Comparison of ENCODE assay signal across 32 cellular contexts in genomic region chr14:39014460-39014859, GRCh38.
A peak's percentile ranks its signal among the peaks of the same experiment; 100 is the strongest.
DNase-seq lines count a peak whose midpoint lies in the region; ATAC-seq, FAIRE-seq and TF ChIP-seq lines count a peak whose summit lies in the region.
"Had no signal": no experiment of that assay in that cellular context is flagged by ENCODE, and none has a peak within 500 bp of the region (broad histone marks: within the 10 kb centered on the region; RNA-seq: fewer than 3 reads in every experiment).

No MANE protein-coding gene starts in this region.

- in situ Hi-C loops in HepG2 (cut with HindIII; ENCODE audit: extremely low pct_ligation_motif_present, low pct_unique_long_range_greater_than_20kb), result loop anchor here (5.0 to 25.0 kb wide), 2 partner anchors 292 to 1102 kb away; no protein-coding TSS in a partner anchor

- H3K4me1 ChIP-seq in HepG2 (ENCODE audit: insufficient read depth, low read length) (peaks cover 35% of the 10 kb centered on the region), right lobe of liver (peaks cover 0 to 18% (median 2%) of the 10 kb centered on the region in 4 donors), colonic mucosa (no peaks in the 10 kb centered on the region)
- H3K4me1 ChIP-seq: A549; BLaER1; BLaER1 treated with 17β-estradiol and CSF1 and Interleukin-3, amounts not matched to agents 10 nM and 100 nM had no signal

- intact Hi-C loops in HepG2 (cut with micrococcal nuclease; ENCODE audit: unreplicated experiment), result loop anchor here (10.0 kb wide), 1 partner anchor 1030 kb away; no protein-coding TSS in a partner anchor
- intact Hi-C loops in right lobe of liver (cut with DNase I), result loop anchor here in 1 of 2 donors (10.0 kb wide), 1 partner anchor 150 kb away; no protein-coding TSS in a partner anchor
- intact Hi-C loops in colonic mucosa (cut with DNase I), result loop anchor here (5.0 to 10.0 kb wide), 3 partner anchors 140 to 1110 kb away; no protein-coding TSS in a partner anchor

- no peaks in the 10 kb centered on the region for H3K9me3 ChIP-seq in HepG2 (ENCODE audit: low read length)
- H3K9me3 ChIP-seq in right lobe of liver, result no peaks in the 10 kb centered on the region
- H3K9me3 ChIP-seq in colonic mucosa, result no peaks in the 10 kb centered on the region
- H3K9me3 ChIP-seq: A549; BE2C; BLaER1; BLaER1 treated with 17β-estradiol and CSF1 and Interleukin-3, amounts not matched to agents 10 nM and 100 nM; Caco-2 had no signal

- no peaks in the 10 kb centered on the region for H4K20me1 ChIP-seq in HepG2 (ENCODE audit: insufficient read depth, low read length)
- H4K20me1 ChIP-seq: BLaER1; BLaER1 treated with 17β-estradiol and CSF1 and Interleukin-3, amounts not matched to agents 10 nM and 100 nM had no signal

- H3K4me3 ChIP-seq in HepG2 (replicated peaks in 1 of 3; ENCODE audit: insufficient read depth in 1 of 3, low read depth in 2 of 3, low read length in 3 of 3) (no peak overlapping the region), right lobe of liver (no peak overlapping the region), colonic mucosa (no peak overlapping the region)
- H3K4me3 ChIP-seq: A549; BLaER1; BLaER1 treated with 17β-estradiol and CSF1 and Interleukin-3, amounts not matched to agents 10 nM and 100 nM had no signal

- H3K4me2 ChIP-seq in HepG2 (ENCODE audit: low read depth, low read length), result no peak overlapping the region
- H3K4me2 ChIP-seq: A549; BLaER1; BLaER1 treated with 17β-estradiol and CSF1 and Interleukin-3, amounts not matched to agents 10 nM and 100 nM had no signal

- TF ChIP-seq POLR2A in HepG2 (IDR thresholded peaks at IDR 0.05; ENCODE audit: insufficient read depth in 1 of 2, low read depth in 2 of 2, low read length in 2 of 2) (no peak), right lobe of liver (IDR thresholded peaks at IDR 0.05) (no peak)

- H3K79me2 ChIP-seq in HepG2 (ENCODE audit: insufficient read depth, low read length), result no peaks in the 10 kb centered on the region

- ATAC-seq in HepG2 (peak; percentile 42), right lobe of liver (no peak), HG02970 (IDR thresholded peaks at IDR 0.05; ENCODE audit: low FRiP score, unreplicated experiment) (no peak)
- ATAC-seq: CD8-positive, alpha-beta T cell had no signal

- H3K36me3 ChIP-seq in HepG2 (replicated peaks in 1 of 2; ENCODE audit: control insufficient read depth in 1 of 2, insufficient read depth in 2 of 2, low read length in 2 of 2) (no peaks in the 10 kb centered on the region), right lobe of liver (no peaks in the 10 kb centered on the region), colonic mucosa (no peaks in the 10 kb centered on the region)
- H3K36me3 ChIP-seq: BE2C; BLaER1; BLaER1 treated with 17β-estradiol and CSF1 and Interleukin-3, amounts not matched to agents 10 nM and 100 nM had no signal

- BruUV-seq in HepG2 (replicated peaks; lab: Mats Ljungman, UMichigan), result no TSS peak

- no peak overlapping the region for H2AFZ ChIP-seq in HepG2 (ENCODE audit: low read length)

- TF ChIP-seq CTCF in HepG2 (CRISPR knock-in tag; IDR thresholded peaks at IDR 0.05), result no peak
- no peak for TF ChIP-seq CTCF in right lobe of liver (IDR thresholded peaks at IDR 0.05)
- TF ChIP-seq CTCF in 22Rv1 (IDR thresholded peaks at IDR 0.05), result no peak
- no peak for TF ChIP-seq CTCF in VCaP (conservative IDR thresholded peaks at IDR 0.05)
- no peak for TF ChIP-seq CTCF in colonic mucosa (IDR thresholded peaks at IDR 0.05)

- H3K9ac ChIP-seq in HepG2 (ENCODE audit: insufficient read depth, low read depth, low read length) (no peak overlapping the region), colonic mucosa (ENCODE audit: low read depth in 2 of 2, low read length in 2 of 2) (no peak overlapping the region)
- H3K9ac ChIP-seq: BLaER1; BLaER1 treated with 17β-estradiol and CSF1 and Interleukin-3, amounts not matched to agents 10 nM and 100 nM had no signal

- POLR2A ChIA-PET in HepG2 (lab: Yijun Ruan, JAX), result interaction anchor here (1.4 to 4.9 kb wide), 3 partner anchors 10 to 156 kb away, joined by 4 to 59 read pairs (median 38); partner anchors contain the start of genes SEC23A and TRAPPC6B

- CTCF ChIA-PET in HepG2 (lab: Yijun Ruan, JAX; ENCODE audit: low intra/inter-chr PET ratio, low total read pairs), result interaction anchor here (1.5 to 4.1 kb wide), 5 partner anchors 20 to 293 kb away, joined by 5 to 26 read pairs (median 19); no protein-coding TSS in a partner anchor

- H3K27ac ChIP-seq in HepG2 (ENCODE audit: extremely low read length, insufficient read depth, low read length) (no peak overlapping the region), right lobe of liver (no peak overlapping the region), 22Rv1 (peak overlapping the region; percentile 64), VCaP (peak overlapping the region; percentile 54), colonic mucosa (no peak overlapping the region)
- H3K27ac ChIP-seq: A549; BLaER1; BLaER1 treated with 17β-estradiol and CSF1 and Interleukin-3, amounts not matched to agents 10 nM and 100 nM; C4-2B had no signal

- no peak for FAIRE-seq in HepG2 (lab: Jason Lieb, UNC)
- FAIRE-seq: A204.1, A549, D721Med had no signal

- no peaks in the 10 kb centered on the region for H3K27me3 ChIP-seq in HepG2 (ENCODE audit: control insufficient read depth in 1 of 2, insufficient read depth in 2 of 2, low read length in 2 of 2)
- no peaks in the 10 kb centered on the region for H3K27me3 ChIP-seq in right lobe of liver
- H3K27me3 ChIP-seq in colonic mucosa, result no peaks in the 10 kb centered on the region
- H3K27me3 ChIP-seq: BE2C; BLaER1; BLaER1 treated with 17β-estradiol and CSF1 and Interleukin-3, amounts not matched to agents 10 nM and 100 nM had no signal

- no peak for DNase-seq in HepG2 (ENCODE audit: low spot score)
- DNase-seq in right lobe of liver, result no peak
- no peak for DNase-seq in colonic mucosa
- DNase-seq: 8988T; ACHN; AML-193; BE2C; C1 segment of cervical spinal cord; Caco-2; Calu3; CD4-positive, alpha-beta memory T cell; CD4-positive, alpha-beta T cell; CD4-positive, CD25-positive, alpha-beta regulatory T cell; CD8-positive, alpha-beta memory T cell; CD8-positive, alpha-beta T cell; COR-L47; DMS 273 treated with DMSO at 0.1 percent for 48 hours; DMS153; DMS53; DMS79; DMS79 treated with DMSO at 0.1 percent for 48 hours; DND-41; EL had no signal

- no peak for TF ChIP-seq EP300 in HepG2 (IDR thresholded peaks at IDR 0.05; ENCODE audit: low read depth in 2 of 2, low read length in 2 of 2)
- no peak for TF ChIP-seq EP300 in HepG2 (CRISPR knock-in tag; IDR thresholded peaks at IDR 0.05; ENCODE audit: borderline replicate concordance)

- no peak for TF ChIP-seq RAD21 in HepG2 (CRISPR knock-in tag; IDR thresholded peaks at IDR 0.05)

- WGBS in HepG2 (ENCODE audit: low lambda C conversion rate), result 9% methylated on average over 1 of the region's 1 CpG
- 63% methylated on average over 1 of the region's 1 CpG for WGBS in right lobe of liver (ENCODE audit: insufficient coverage, low coverage, low lambda C conversion rate, missing lambda C conversion rate)

TF ChIP-seq in HepG2, 621 proteins besides CTCF, POLR2A, EP300 and RAD21 (continues in another document):
- no peak for TF ChIP-seq SOX5 (CRISPR knock-in tag; IDR thresholded peaks at IDR 0.05; ENCODE audit: borderline replicate concordance)
- TF ChIP-seq, protein P1, sequence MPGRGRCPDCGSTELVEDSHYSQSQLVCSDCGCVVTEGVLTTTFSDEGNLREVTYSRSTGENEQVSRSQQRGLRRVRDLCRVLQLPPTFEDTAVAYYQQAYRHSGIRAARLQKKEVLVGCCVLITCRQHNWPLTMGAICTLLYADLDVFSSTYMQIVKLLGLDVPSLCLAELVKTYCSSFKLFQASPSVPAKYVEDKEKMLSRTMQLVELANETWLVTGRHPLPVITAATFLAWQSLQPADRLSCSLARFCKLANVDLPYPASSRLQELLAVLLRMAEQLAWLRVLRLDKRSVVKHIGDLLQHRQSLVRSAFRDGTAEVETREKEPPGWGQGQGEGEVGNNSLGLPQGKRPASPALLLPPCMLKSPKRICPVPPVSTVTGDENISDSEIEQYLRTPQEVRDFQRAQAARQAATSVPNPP (CRISPR knock-in tag; IDR thresholded peaks at IDR 0.05), result no peak
- no peak for TF ChIP-seq CEBPG (CRISPR knock-in tag; IDR thresholded peaks at IDR 0.05)
- TF ChIP-seq ZNF768 (CRISPR knock-in tag; IDR thresholded peaks at IDR 0.05), result no peak
- no peak for TF ChIP-seq ZFP41 (CRISPR knock-in tag; IDR thresholded peaks at IDR 0.05; ENCODE audit: borderline replicate concordance)
- TF ChIP-seq ASH2L (IDR thresholded peaks at IDR 0.05; ENCODE audit: insufficient read length, low read depth, low read length), result no peak
- peak; percentile 64; the same call in 1 of the 2 replicates for TF ChIP-seq ZBTB20 (CRISPR knock-in tag; IDR thresholded peaks at IDR 0.05; ENCODE audit: borderline replicate concordance, low read depth)
- no peak for TF ChIP-seq GRHL1 (CRISPR knock-in tag; conservative IDR thresholded peaks at IDR 0.05)
- peak; percentile 61 for TF ChIP-seq FOXA3 (CRISPR knock-in tag; IDR thresholded peaks at IDR 0.05)
- TF ChIP-seq, protein P2, sequence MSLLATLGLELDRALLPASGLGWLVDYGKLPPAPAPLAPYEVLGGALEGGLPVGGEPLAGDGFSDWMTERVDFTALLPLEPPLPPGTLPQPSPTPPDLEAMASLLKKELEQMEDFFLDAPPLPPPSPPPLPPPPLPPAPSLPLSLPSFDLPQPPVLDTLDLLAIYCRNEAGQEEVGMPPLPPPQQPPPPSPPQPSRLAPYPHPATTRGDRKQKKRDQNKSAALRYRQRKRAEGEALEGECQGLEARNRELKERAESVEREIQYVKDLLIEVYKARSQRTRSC (CRISPR knock-in tag; IDR thresholded peaks at IDR 0.05; ENCODE audit: low read depth), result no peak
- TF ChIP-seq ZNF773 (CRISPR knock-in tag; IDR thresholded peaks at IDR 0.05; ENCODE audit: borderline replicate concordance), result no peak

Comparison
In these comparisons a context has a peak if more than half of its experiments do, and no peak if none do; other contexts are left out.
1. H3K27ac ChIP-seq: peak in 22Rv1 (single experiment) and VCaP (single experiment); none in HepG2 (single experiment), right lobe of liver (0 of 3) and colonic mucosa (single experiment).